34 cellular contexts compared by ENCODE assay signal in the genomic region with DNA sequence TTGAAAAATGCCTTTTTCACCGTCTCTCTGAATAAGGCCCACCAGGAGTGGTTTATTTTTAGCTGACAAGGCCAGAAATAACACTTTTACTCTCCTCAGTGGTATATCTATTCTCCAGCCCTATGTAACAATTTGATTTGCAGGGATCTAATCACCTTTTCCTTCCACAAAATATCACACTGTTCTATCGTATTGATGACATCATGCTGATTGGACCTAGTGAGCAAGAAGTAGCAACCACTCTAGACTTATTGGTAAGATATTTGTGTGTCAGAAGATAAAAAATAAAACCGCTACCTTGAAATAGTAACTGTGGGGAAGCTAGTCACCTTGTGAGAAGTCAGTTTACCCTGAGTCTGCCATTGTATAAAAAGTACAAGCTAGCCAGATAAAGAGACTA. TPM values are rescaled to one million over a fixed set of nuclear protein-coding genes. Genes with fewer than 3 reads are reported as not detected.
"Had no signal": no experiment of that assay in that cellular context is flagged by ENCODE, and none has a peak within 500 bp of the region (broad histone marks: within the 10 kb centered on the region; RNA-seq: fewer than 3 reads in every experiment).

No MANE protein-coding gene starts in this region.

- H3K36me3 ChIP-seq: adrenal gland, cardiac muscle cell had no signal

- H3K9me3 ChIP-seq: adrenal gland had no signal

- DNase-seq: activated B cell treated with CpG ODN at 0.5 μM for 24 hours; activated CD4-positive, alpha-beta memory T cell treated with anti-CD3 and anti-CD28 coated beads for 36 hours; activated CD4-positive, alpha-beta T cell treated with anti-CD3 and anti-CD28 coated beads for 4 hours; activated CD4-positive, alpha-beta T cell treated with anti-CD3 and anti-CD28 coated beads, Interleukin-2, amount 10 ng/mL, durations not matched to agents 24 days and 14 days; activated CD4-positive, alpha-beta T cell treated with anti-CD3 and anti-CD28 coated beads, Interleukin-2, amount 50 U/mL, for 1 hour; activated CD4-positive, alpha-beta T cell treated with anti-CD3 and anti-CD28 coated beads, Interleukin-2, amount 50 U/mL, for 4 hours; activated CD4-positive, CD25-positive, alpha-beta regulatory T cell treated with anti-CD3 and anti-CD28 coated beads, Interleukin-2, amount 50 U/mL, for 72 hours; activated CD8-positive, alpha-beta memory T cell treated with anti-CD3 and anti-CD28 coated beads, Interleukin-2, amount 50 U/mL, for 4 hours; activated CD8-positive, alpha-beta T cell treated with anti-CD3 and anti-CD28 coated beads for 36 hours; activated effector memory CD4-positive, alpha-beta T cell treated with anti-CD3 and anti-CD28 coated beads, Interleukin-2, amount 50 U/mL, for 16 hours; activated gamma-delta T cell treated with Interleukin-2 at 50 U/mL for 16 hours; activated naive CD4-positive, alpha-beta T cell; activated naive CD4-positive, alpha-beta T cell treated with anti-CD3 and anti-CD28 coated beads for 36 hours; activated naive CD4-positive, alpha-beta T cell treated with anti-CD3 and anti-CD28 coated beads, Interleukin-2, amount 50 U/mL, for 16 hours; activated naive CD8-positive, alpha-beta T cell treated with anti-CD3 and anti-CD28 coated beads for 36 hours; activated T-cell treated with anti-CD3 and anti-CD28 coated beads for 4 hours; activated T-cell treated with anti-CD3 and anti-CD28 coated beads, Interleukin-2, amount 50 U/mL, for 1 hour; activated T-cell treated with anti-CD3 and anti-CD28 coated beads, Interleukin-2, amount 50 U/mL, for 4 hours; activated T-cell treated with anti-CD3 and anti-CD28 coated beads, Interleukin-2, amount 50 U/mL, for 72 hours; adrenal gland; amniotic stem cell; aorta; central memory CD4-positive, alpha-beta T cell; T-helper 1 cell; T-helper 2 cell; T-helper 9 cell had no signal

- FAIRE-seq: bronchial epithelial cell had no signal

- H3K27ac ChIP-seq: adrenal gland, cardiac muscle cell, VCaP had no signal

- ATAC-seq: activated CD8-positive, alpha-beta T cell treated with anti-CD3 and anti-CD28 coated beads for 36 hours; activated naive CD4-positive, alpha-beta T cell treated with anti-CD3 and anti-CD28 coated beads, Interleukin-2, amount 50 U/mL, for 72 hours; activated T-cell treated with anti-CD3 and anti-CD28 coated beads, Interleukin-2, amount 50 U/mL, for 4 hours; activated T-cell treated with anti-CD3 and anti-CD28 coated beads, Interleukin-2, amount 50 U/mL, for 72 hours; activated T-helper 17 cell treated with anti-CD3 and anti-CD28 coated beads, Interleukin-2, amount 50 U/mL, for 72 hours had no signal

- H3K4me3 ChIP-seq: adrenal gland, cardiac muscle cell had no signal

- H3K27me3 ChIP-seq: cardiac muscle cell had no signal

- H3K4me1 ChIP-seq: adrenal gland had no signal

RNA-seq across cellular contexts. Expression of a gene that starts 27.7 kb away (rescaled TPM):
- total RNA-seq: activated B cell treated with CpG ODN at 0.5 μM for 24 hours; activated CD4-positive, alpha-beta memory T cell treated with anti-CD3 and anti-CD28 coated beads for 36 hours; activated CD4-positive, alpha-beta T cell treated with anti-CD3 and anti-CD28 coated beads, Interleukin-2, amount 10 ng/mL, durations not matched to agents 24 days and 14 days; activated CD8-positive, alpha-beta memory T cell treated with anti-CD3 and anti-CD28 coated beads for 36 hours; activated CD8-positive, alpha-beta T cell treated with anti-CD3 and anti-CD28 coated beads for 36 hours; activated naive CD4-positive, alpha-beta T cell treated with anti-CD3 and anti-CD28 coated beads for 36 hours; activated naive CD4-positive, alpha-beta T cell treated with anti-CD3 and anti-CD28 coated beads, Interleukin-2, amount 50 U/mL, for 72 hours; activated naive CD8-positive, alpha-beta T cell treated with anti-CD3 and anti-CD28 coated beads for 36 hours; activated T-cell treated with anti-CD3 and anti-CD28 coated beads, Interleukin-2, amount 50 U/mL, for 4 hours; activated T-cell treated with anti-CD3 and anti-CD28 coated beads, Interleukin-2, amount 50 U/mL, for 72 hours; activated T-helper 1 cell treated with anti-CD3 and anti-CD28 coated beads, Interleukin-12 subunit alpha, Interleukin-12 subunit beta, Interleukin-2, Interleukin-4 antibody, amounts not matched to agents 30 ng/mL and 10 ng/mL and 1 ng/mL, durations not matched to agents 14 hours and 24 hours and 36 hours; activated T-helper 17 cell treated with anti-CD3 and anti-CD28 coated beads, Interleukin-2, amount 50 U/mL, for 72 hours; bronchial epithelial cell; cardiac muscle cell; cerebellum had no signal
- polyA plus RNA-seq: aorta, cardiac muscle cell had no signal
